In the genomic region with DNA sequence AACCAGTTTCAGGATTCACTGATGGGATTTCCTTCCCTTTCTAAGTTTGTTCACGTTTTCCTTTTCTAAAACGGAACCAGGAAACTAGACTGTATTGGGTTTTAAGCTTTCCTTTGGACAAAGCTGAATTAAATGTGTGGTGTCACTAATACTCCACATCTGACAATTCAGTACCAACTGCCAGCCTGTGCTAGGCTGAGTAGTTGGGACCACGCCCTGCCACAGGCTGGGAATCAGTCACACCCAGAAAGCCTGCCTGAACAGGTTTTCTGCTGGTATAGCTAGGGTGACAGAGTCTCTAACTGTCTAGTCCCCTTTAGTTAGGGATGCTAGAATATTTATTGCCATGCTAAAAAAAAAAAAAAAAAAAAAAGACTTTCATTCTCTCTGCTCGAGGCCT, we compare ENCODE assay signal across 1 cellular context.
TF ChIP-seq lines count a peak whose summit lies in the region.

No MANE protein-coding gene starts in this region.

TF ChIP-seq in K562, 482 proteins besides CTCF, POLR2A, EP300 and RAD21:
- TF ChIP-seq ZNF232 (CRISPR knock-in tag; IDR thresholded peaks at IDR 0.05) (no peak), ZNF174 (CRISPR knock-in tag; IDR thresholded peaks at IDR 0.05) (no peak), HIVEP1 (CRISPR knock-in tag; IDR thresholded peaks at IDR 0.05) (no peak), HSF4 (CRISPR knock-in tag; IDR thresholded peaks at IDR 0.05; ENCODE audit: borderline replicate concordance) (no peak), CEBPB (tag; IDR thresholded peaks at IDR 0.05) (no peak), NCOR1 (IDR thresholded peaks at IDR 0.05) (no peak), CHCHD3 (CRISPR knock-in tag; IDR thresholded peaks at IDR 0.05) (no peak), ZNF146 (CRISPR knock-in tag; IDR thresholded peaks at IDR 0.05; ENCODE audit: unreplicated experiment) (no peak), TAF9B (IDR thresholded peaks at IDR 0.05; ENCODE audit: partially characterized antibody) (no peak), ZNF639 (CRISPR knock-in tag; conservative IDR thresholded peaks at IDR 0.05 in 1 of 2, IDR thresholded peaks at IDR 0.05 in 1 of 2) (no peak), BCLAF1 (IDR thresholded peaks at IDR 0.05; ENCODE audit: borderline replicate concordance in 1 of 2, control insufficient read depth in 1 of 2, low read depth in 2 of 2, low read length in 1 of 2) (no peak), BMI1 (IDR thresholded peaks at IDR 0.05; ENCODE audit: low read length) (no peak), ZC3H11A (IDR thresholded peaks at IDR 0.05; ENCODE audit: low read depth, low read length) (no peak)
- TF ChIP-seq, protein P1, sequence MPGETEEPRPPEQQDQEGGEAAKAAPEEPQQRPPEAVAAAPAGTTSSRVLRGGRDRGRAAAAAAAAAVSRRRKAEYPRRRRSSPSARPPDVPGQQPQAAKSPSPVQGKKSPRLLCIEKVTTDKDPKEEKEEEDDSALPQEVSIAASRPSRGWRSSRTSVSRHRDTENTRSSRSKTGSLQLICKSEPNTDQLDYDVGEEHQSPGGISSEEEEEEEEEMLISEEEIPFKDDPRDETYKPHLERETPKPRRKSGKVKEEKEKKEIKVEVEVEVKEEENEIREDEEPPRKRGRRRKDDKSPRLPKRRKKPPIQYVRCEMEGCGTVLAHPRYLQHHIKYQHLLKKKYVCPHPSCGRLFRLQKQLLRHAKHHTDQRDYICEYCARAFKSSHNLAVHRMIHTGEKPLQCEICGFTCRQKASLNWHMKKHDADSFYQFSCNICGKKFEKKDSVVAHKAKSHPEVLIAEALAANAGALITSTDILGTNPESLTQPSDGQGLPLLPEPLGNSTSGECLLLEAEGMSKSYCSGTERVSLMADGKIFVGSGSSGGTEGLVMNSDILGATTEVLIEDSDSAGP (CRISPR knock-in tag; IDR thresholded peaks at IDR 0.05), result no peak
- TF ChIP-seq, protein P2, sequence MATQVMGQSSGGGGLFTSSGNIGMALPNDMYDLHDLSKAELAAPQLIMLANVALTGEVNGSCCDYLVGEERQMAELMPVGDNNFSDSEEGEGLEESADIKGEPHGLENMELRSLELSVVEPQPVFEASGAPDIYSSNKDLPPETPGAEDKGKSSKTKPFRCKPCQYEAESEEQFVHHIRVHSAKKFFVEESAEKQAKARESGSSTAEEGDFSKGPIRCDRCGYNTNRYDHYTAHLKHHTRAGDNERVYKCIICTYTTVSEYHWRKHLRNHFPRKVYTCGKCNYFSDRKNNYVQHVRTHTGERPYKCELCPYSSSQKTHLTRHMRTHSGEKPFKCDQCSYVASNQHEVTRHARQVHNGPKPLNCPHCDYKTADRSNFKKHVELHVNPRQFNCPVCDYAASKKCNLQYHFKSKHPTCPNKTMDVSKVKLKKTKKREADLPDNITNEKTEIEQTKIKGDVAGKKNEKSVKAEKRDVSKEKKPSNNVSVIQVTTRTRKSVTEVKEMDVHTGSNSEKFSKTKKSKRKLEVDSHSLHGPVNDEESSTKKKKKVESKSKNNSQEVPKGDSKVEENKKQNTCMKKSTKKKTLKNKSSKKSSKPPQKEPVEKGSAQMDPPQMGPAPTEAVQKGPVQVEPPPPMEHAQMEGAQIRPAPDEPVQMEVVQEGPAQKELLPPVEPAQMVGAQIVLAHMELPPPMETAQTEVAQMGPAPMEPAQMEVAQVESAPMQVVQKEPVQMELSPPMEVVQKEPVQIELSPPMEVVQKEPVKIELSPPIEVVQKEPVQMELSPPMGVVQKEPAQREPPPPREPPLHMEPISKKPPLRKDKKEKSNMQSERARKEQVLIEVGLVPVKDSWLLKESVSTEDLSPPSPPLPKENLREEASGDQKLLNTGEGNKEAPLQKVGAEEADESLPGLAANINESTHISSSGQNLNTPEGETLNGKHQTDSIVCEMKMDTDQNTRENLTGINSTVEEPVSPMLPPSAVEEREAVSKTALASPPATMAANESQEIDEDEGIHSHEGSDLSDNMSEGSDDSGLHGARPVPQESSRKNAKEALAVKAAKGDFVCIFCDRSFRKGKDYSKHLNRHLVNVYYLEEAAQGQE (CRISPR knock-in tag; IDR thresholded peaks at IDR 0.05; ENCODE audit: low read depth), result no peak
